ENCODE assay signal across 1 cellular context in genomic region chr15:77527831-77528231, GRCh38.
TF ChIP-seq lines count a peak whose summit lies in the region.

No MANE protein-coding gene starts in this region.

TF ChIP-seq in H1, 55 proteins besides CTCF, POLR2A, EP300 and RAD21:
- no peak for TF ChIP-seq TAF1 (IDR thresholded peaks at IDR 0.05; ENCODE audit: low read depth, low read length)
- no peak for TF ChIP-seq ZNF274 (IDR thresholded peaks at IDR 0.05; ENCODE audit: borderline replicate concordance, extremely low read depth, low read length)
TF ChIP-seq in H1: peak in this region for 0.
